In the genomic region with DNA sequence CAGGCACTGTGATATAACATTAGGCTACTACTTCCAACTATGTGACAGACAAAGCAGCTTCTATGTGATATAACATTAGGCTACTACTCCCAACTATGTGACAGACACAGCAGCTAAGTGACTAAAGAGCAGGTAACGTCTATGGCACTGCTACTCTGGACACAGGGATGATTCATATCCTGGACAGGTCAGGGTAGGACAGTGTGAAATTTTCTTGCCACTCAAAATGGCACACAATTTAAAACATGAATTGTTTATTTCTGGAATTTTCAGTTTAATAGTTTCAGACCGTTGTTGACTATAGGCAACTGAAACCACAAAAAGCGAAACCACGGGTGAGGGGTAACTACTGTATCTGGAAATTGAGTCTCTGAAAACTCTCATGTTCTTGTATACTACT, we compare ENCODE assay signal across 12 cellular contexts. TPM values are rescaled to one million over a fixed set of nuclear protein-coding genes. Genes with fewer than 3 reads are reported as not detected.
DNase-seq lines count a peak whose midpoint lies in the region; ATAC-seq, FAIRE-seq and TF ChIP-seq lines count a peak whose summit lies in the region.
"Had no signal": no experiment of that assay in that cellular context is flagged by ENCODE, and none has a peak within 500 bp of the region (broad histone marks: within the 10 kb centered on the region; RNA-seq: fewer than 3 reads in every experiment).

No MANE protein-coding gene starts in this region.

- POLR2A ChIA-PET in CD8-positive, alpha-beta memory T cell (lab: Charles Lee) = interaction anchor here (0.6 to 1.0 kb wide), 2 partner anchors 119 to 246 kb away, joined by 3 to 7 read pairs; no protein-coding TSS in a partner anchor
- POLR2A ChIA-PET in T-cell (lab: Charles Lee) = no interaction called here

- H3K36me3 ChIP-seq in CD8-positive, alpha-beta memory T cell (ENCODE audit: insufficient read depth, low read length) = no peaks in the 10 kb centered on the region
- no peaks in the 10 kb centered on the region for H3K36me3 ChIP-seq in ascending aorta

- peak overlapping the region; percentile 59 to 85 (median 74) for H3K4me3 Mint-ChIP-seq in CD8-positive, alpha-beta memory T cell
- H3K4me3 Mint-ChIP-seq in HFFc6 (peak overlapping the region; percentile 32), T-cell (peak overlapping the region; percentile 37 to 60 (median 48))

- peaks cover 8% of the 10 kb centered on the region for H3K4me1 ChIP-seq in CD8-positive, alpha-beta memory T cell (ENCODE audit: insufficient read depth, low read length)
- peaks cover 0 to 4% of the 10 kb centered on the region in 2 donors for H3K4me1 ChIP-seq in ascending aorta

- no peak for TF ChIP-seq CTCF in HFFc6 (IDR thresholded peaks at IDR 0.05)
- TF ChIP-seq CTCF in ascending aorta (IDR thresholded peaks at IDR 0.05) = no peak

- H3K27me3 ChIP-seq in CD8-positive, alpha-beta memory T cell (ENCODE audit: insufficient read depth, low read length, poor library complexity, severe bottlenecking) = no peaks in the 10 kb centered on the region
- H3K27me3 ChIP-seq in ascending aorta = no peaks in the 10 kb centered on the region

- H3K9me3 ChIP-seq in CD8-positive, alpha-beta memory T cell (ENCODE audit: low read length) = no peaks in the 10 kb centered on the region
- no peaks in the 10 kb centered on the region for H3K9me3 ChIP-seq in ascending aorta

- no peak overlapping the region for H3K4me3 ChIP-seq in CD8-positive, alpha-beta memory T cell (ENCODE audit: low read length)
- no peak overlapping the region for H3K4me3 ChIP-seq in ascending aorta
- H3K4me3 ChIP-seq: smooth muscle cell had no signal

- H3K9me3 Mint-ChIP-seq in CD8-positive, alpha-beta memory T cell = no peaks in the 10 kb centered on the region
- H3K9me3 Mint-ChIP-seq in HFFc6 (no peaks in the 10 kb centered on the region), T-cell (no peaks in the 10 kb centered on the region)
- H3K9me3 Mint-ChIP-seq: naive B cell had no signal

- no peak overlapping the region for H3K27ac ChIP-seq in CD8-positive, alpha-beta memory T cell (ENCODE audit: low read depth, low read length)
- no peak overlapping the region for H3K27ac ChIP-seq in ascending aorta

- peaks cover 0 to 5% (median 0%) of the 10 kb centered on the region in 3 donors for H3K36me3 Mint-ChIP-seq in CD8-positive, alpha-beta memory T cell
- H3K36me3 Mint-ChIP-seq in HFFc6 (ENCODE audit: low read depth) (0 out of 2 replicates have a peak, but pooled peaks cover 4% of the 10 kb centered on the region), T-cell (no peaks in the 10 kb centered on the region)
- H3K36me3 Mint-ChIP-seq: naive B cell had no signal

- CTCF ChIA-PET in CD8-positive, alpha-beta memory T cell (lab: Charles Lee) = interaction anchor here (0.9 to 1.4 kb wide), 3 partner anchors 9 to 389 kb away, joined by 3 to 4 read pairs (median 3); no protein-coding TSS in a partner anchor
- CTCF ChIA-PET in T-cell (lab: Charles Lee) = interaction anchor here (0.5 to 1.1 kb wide), 4 partner anchors 26 to 415 kb away, joined by 3 to 4 read pairs (median 4); no protein-coding TSS in a partner anchor

- no peak for DNase-seq in CD8-positive, alpha-beta memory T cell
- peak; percentile 20 for DNase-seq in HFFc6
- no peak for DNase-seq in T-cell
- peak; percentile 44 to 65 for DNase-seq in lung microvascular endothelial cell (ENCODE audit: low read depth in 2 of 2)
- no peak for DNase-seq in ascending aorta (ENCODE audit: low spot score in 2 of 2)
- no peak for DNase-seq in frontal cortex (ENCODE audit: low spot score in 2 of 2)
- no peak for DNase-seq in OCI-M2 (lab: John Stamatoyannopoulos, UW; ENCODE audit: unreplicated experiment)
- DNase-seq: GF-D8; naive B cell; NCI-H146; NK-92 treated with Interleukin-12 subunit alpha and Interleukin-12 subunit beta, amount 100 ng/mL, for 24 hours had no signal

- peak overlapping the region in 6 of 8 donors; percentile 3 to 81 (median 22) for H3K27ac Mint-ChIP-seq in CD8-positive, alpha-beta memory T cell
- H3K27ac Mint-ChIP-seq in HFFc6 (peak overlapping the region; percentile 40), T-cell (no peak overlapping the region)
- H3K27ac Mint-ChIP-seq: naive B cell had no signal

- peaks cover 0 to 3% of the 10 kb centered on the region in 2 donors for H3K27me3 Mint-ChIP-seq in CD8-positive, alpha-beta memory T cell
- no peaks in the 10 kb centered on the region; the same call in 1 of the 2 replicates for H3K27me3 Mint-ChIP-seq in HFFc6 (ENCODE audit: insufficient read depth)
- H3K27me3 Mint-ChIP-seq in T-cell = peaks cover 0 to 9% of the 10 kb centered on the region in 2 donors
- H3K27me3 Mint-ChIP-seq: naive B cell had no signal

- H3K4me1 Mint-ChIP-seq in CD8-positive, alpha-beta memory T cell = peaks cover 13 to 54% (median 37%) of the 10 kb centered on the region in 3 donors
- H3K4me1 Mint-ChIP-seq in HFFc6 (ENCODE audit: low read depth) (peaks cover 71% of the 10 kb centered on the region), T-cell (peaks cover 19 to 36% (median 24%) of the 10 kb centered on the region in 3 donors)

- intact Hi-C loops in ascending aorta (cut with DNase I) = no loop called here

- ATAC-seq in T-cell (replicated peaks in 1 of 4) = peak in 1 of 4 experiments; percentile 29

- no peak for FAIRE-seq in frontal cortex (lab: Jason Lieb, UNC)

RNA-seq across cellular contexts. Expression of a gene that starts 5.1 kb away (rescaled TPM):
- total RNA-seq in CD8-positive, alpha-beta memory T cell = 10 to 100 TPM; 85.0 to 86.9 TPM
- polyA plus RNA-seq in CD8-positive, alpha-beta memory T cell = 0.23 TPM
- total RNA-seq in HFFc6 (2021; fragmentation: NEBNext Ultra II Directional; extraction: Animal tissue kit (Norgen Biotek cat#: 25700)) = 10 to 100 TPM; 13.3 to 21.7 (median 18.2) TPM
- total RNA-seq in T-cell (1 to 10 TPM in 3 of 5 donors, under 1 TPM in 2; 0.44 to 1.9 (median 1.2) TPM), lung microvascular endothelial cell (4.0 and 13.9 TPM in 2 replicates), ascending aorta (not detected), frontal cortex (2.9 TPM)

RNA-seq across cellular contexts. Expression of a gene that starts 5.3 kb away (rescaled TPM):
- total RNA-seq in CD8-positive, alpha-beta memory T cell = 10 to 100 TPM; 35.2 to 36.0 TPM
- 11.5 TPM for polyA plus RNA-seq in CD8-positive, alpha-beta memory T cell
- total RNA-seq in HFFc6 (2021; fragmentation: NEBNext Ultra II Directional; extraction: Animal tissue kit (Norgen Biotek cat#: 25700)) = 10 to 100 TPM in 5 of 6 experiments, 1 to 10 TPM in 1; 9.6 to 14.5 (median 13.3) TPM
- 10 to 100 TPM in 1 of 5 donors, 1 to 10 TPM in 4; 8.5 to 12.2 (median 8.8) TPM for total RNA-seq in T-cell
- total RNA-seq in lung microvascular endothelial cell = 11.8 and 12.9 TPM in 2 replicates
- 10.5 TPM for total RNA-seq in ascending aorta
- total RNA-seq in frontal cortex = 39.9 TPM

Comparison
In these comparisons a context has a peak if more than half of its experiments do, and no peak if none do; other contexts are left out.
1. DNase-seq: peak in HFFc6 (single experiment) and lung microvascular endothelial cell (2 of 2); none in CD8-positive, alpha-beta memory T cell (0 of 5), T-cell (0 of 34), ascending aorta (0 of 2), frontal cortex (0 of 2) and OCI-M2 (single experiment).
2. H3K27ac Mint-ChIP-seq: peak in CD8-positive, alpha-beta memory T cell (6 of 8) and HFFc6 (single experiment); none in T-cell (0 of 2).
3. Peak in every context shown above with its lines, with median percentiles within 50 percentile points of each other: H3K4me3 Mint-ChIP-seq.